8 cellular contexts compared by ENCODE assay signal in genomic region chr10:94546058-94546595, GRCh38. TPM values are rescaled to one million over a fixed set of nuclear protein-coding genes. Genes with fewer than 3 reads are reported as not detected.
DNase-seq lines count a peak whose midpoint lies in the region; ATAC-seq and TF ChIP-seq lines count a peak whose summit lies in the region.

No MANE protein-coding gene starts in this region.

- H3K27me3 ChIP-seq in NT2/D1 (ENCODE audit: insufficient read depth, insufficient read length) (no peaks in the 10 kb centered on the region), thoracic aorta (replicated peaks; ENCODE audit: insufficient read depth) (no peaks in the 10 kb centered on the region)

- peak overlapping the region; percentile 99 for H3K9ac ChIP-seq in NT2/D1 (ENCODE audit: insufficient read length, low read depth)

- intact Hi-C loops in Right ventricle myocardium inferior (cut with DNase I) (no loop called here), cardiac septum (cut with DNase I) (no loop called here), left colon (cut with DNase I, micrococcal nuclease) (no loop called here)

- ATAC-seq in Right ventricle myocardium inferior (peak; percentile 23), HG02938 (IDR thresholded peaks at IDR 0.05; ENCODE audit: unreplicated experiment) (peak; percentile 8), left colon (peak; percentile 35), thoracic aorta (ENCODE audit: insufficient number of reproducible peaks, low FRiP score, low read depth) (no peak)

- H3K4me3 ChIP-seq in NT2/D1 (ENCODE audit: insufficient read length, low read depth) (peak overlapping the region; percentile 99), cardiac fibroblast (replicated peaks in 1 of 2; ENCODE audit: low read depth in 2 of 2, low read length in 2 of 2) (peak overlapping the region; percentile 89 to 94), thoracic aorta (peak overlapping the region; percentile 82)

- no peak for DNase-seq in Right ventricle myocardium inferior (ENCODE audit: missing footprints)
- no peak for DNase-seq in cardiac septum (ENCODE audit: low spot score)
- DNase-seq in NT2/D1 (ENCODE audit: low read depth, low spot score) = no peak
- peak; percentile 14 to 30 for DNase-seq in cardiac fibroblast (ENCODE audit: low read depth in 2 of 2)
- DNase-seq in left colon = no peak
- DNase-seq in thoracic aorta (ENCODE audit: low spot score) = no peak
- DNase-seq in D341Med (ENCODE audit: low spot score) = no peak

- peaks cover 3% of the 10 kb centered on the region for H3K4me1 ChIP-seq in NT2/D1 (ENCODE audit: insufficient read depth, insufficient read length)
- H3K4me1 ChIP-seq in thoracic aorta (ENCODE audit: control insufficient read depth in 1 of 2, low read depth in 2 of 2) = peaks cover 7 to 9% of the 10 kb centered on the region in 2 donors

- no peak overlapping the region for H3K27ac ChIP-seq in thoracic aorta

- H3K36me3 ChIP-seq in NT2/D1 (ENCODE audit: insufficient read depth, insufficient read length, low read length) (peaks cover 22% of the 10 kb centered on the region), thoracic aorta (no peaks in the 10 kb centered on the region)

- no peak for TF ChIP-seq CTCF in cardiac fibroblast (IDR thresholded peaks at IDR 0.05; ENCODE audit: low read depth, low read length)
- TF ChIP-seq CTCF in thoracic aorta (IDR thresholded peaks at IDR 0.05) = no peak

- H3K9me3 ChIP-seq in NT2/D1 (ENCODE audit: insufficient read depth, low read length) (no peaks in the 10 kb centered on the region), thoracic aorta (no peaks in the 10 kb centered on the region)

RNA-seq across cellular contexts. Expression of gene HELLS, which starts 0.5 kb away (rescaled TPM):
- total RNA-seq in Right ventricle myocardium inferior (2.3 TPM), cardiac septum (0.86 TPM), left colon (10 to 100 TPM; 11.6 to 22.8 TPM), thoracic aorta (1 to 10 TPM; 3.5 to 4.9 TPM)

Comparison
In these comparisons a context has a peak if more than half of its experiments do, and no peak if none do; other contexts are left out.
1. DNase-seq: peak in cardiac fibroblast (2 of 2); none in Right ventricle myocardium inferior (single experiment), cardiac septum (single experiment), NT2/D1 (single experiment), left colon (0 of 2), thoracic aorta (single experiment) and D341Med (single experiment).
2. Peak in every context shown above with its lines, with median percentiles within 50 percentile points of each other: H3K4me3 ChIP-seq.